Comparison of ENCODE assay signal across 9 cellular contexts in the genomic region with DNA sequence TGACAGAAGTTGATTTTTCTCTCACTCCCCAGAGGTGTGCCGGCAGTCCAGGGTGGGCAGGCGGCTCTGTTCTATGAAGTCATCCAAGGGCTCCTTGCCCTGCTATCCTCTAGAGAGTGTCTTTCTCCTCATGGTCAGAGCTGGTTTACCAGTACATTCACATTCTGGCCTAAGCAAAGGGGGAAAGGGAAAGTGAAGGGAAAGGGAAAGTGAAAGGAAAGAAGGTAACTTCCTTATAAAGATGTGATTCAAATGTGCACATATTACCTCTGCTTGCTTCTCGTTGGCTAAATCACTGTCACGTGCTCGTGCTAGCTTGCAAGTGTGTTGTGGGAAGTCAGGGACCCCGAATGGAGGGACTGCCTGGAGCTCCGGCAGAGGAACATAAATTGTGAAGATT. TPM values are rescaled to one million over a fixed set of nuclear protein-coding genes. Genes with fewer than 3 reads are reported as not detected.
DNase-seq lines count a peak whose midpoint lies in the region; ATAC-seq and TF ChIP-seq lines count a peak whose summit lies in the region.
"Had no signal": no experiment of that assay in that cellular context is flagged by ENCODE, and none has a peak within 500 bp of the region (broad histone marks: within the 10 kb centered on the region; RNA-seq: fewer than 3 reads in every experiment).

No MANE protein-coding gene starts in this region.

- TF ChIP-seq CTCF in prostate gland (IDR thresholded peaks at IDR 0.05) = no peak

- H3K4me1 Mint-ChIP-seq in activated CD4-positive, alpha-beta T cell treated with anti-CD3 and anti-CD28 coated beads, Interleukin-2, amount 10 ng/mL, durations not matched to agents 24 days and 14 days = peaks cover 37% of the 10 kb centered on the region

- WGBS in prostate gland = 63% methylated on average over 7 of the region's 7 CpGs

- H3K4me1 ChIP-seq in prostate gland (replicated peaks) = no peaks in the 10 kb centered on the region

- peaks cover 10% of the 10 kb centered on the region for H3K36me3 Mint-ChIP-seq in activated CD4-positive, alpha-beta T cell treated with anti-CD3 and anti-CD28 coated beads, Interleukin-2, amount 10 ng/mL, durations not matched to agents 24 days and 14 days (ENCODE audit: low read depth)

- H3K27ac ChIP-seq in prostate gland = no peak overlapping the region

- DNase-seq in Caki2 (ENCODE audit: low read depth) (peak; percentile 82), kidney tubule cell (ENCODE audit: low spot score) (peak; percentile 77), DMS79 (lab: John Stamatoyannopoulos, UW) (no peak), COLO829 (ENCODE audit: low spot score) (no peak), prostate gland (ENCODE audit: low spot score) (no peak)
- DNase-seq in activated CD4-positive, alpha-beta T cell treated with anti-CD3 and anti-CD28 coated beads, Interleukin-2, amount 10 ng/mL, durations not matched to agents 24 days and 14 days = peak; percentile 83

- H3K27me3 Mint-ChIP-seq in activated CD4-positive, alpha-beta T cell treated with anti-CD3 and anti-CD28 coated beads, Interleukin-2, amount 10 ng/mL, durations not matched to agents 24 days and 14 days = peaks cover 3% of the 10 kb centered on the region

- H3K9me3 Mint-ChIP-seq in activated CD4-positive, alpha-beta T cell treated with anti-CD3 and anti-CD28 coated beads, Interleukin-2, amount 10 ng/mL, durations not matched to agents 24 days and 14 days = peaks cover 13% of the 10 kb centered on the region
- H3K9me3 Mint-ChIP-seq: neural crest cell had no signal

- no peak for TF ChIP-seq POLR2A in prostate gland (IDR thresholded peaks at IDR 0.05)

- no peaks in the 10 kb centered on the region for H3K27me3 ChIP-seq in prostate gland (replicated peaks; ENCODE audit: insufficient read depth)

- no peaks in the 10 kb centered on the region for H3K9me3 ChIP-seq in prostate gland

- ATAC-seq in HG03439 (IDR thresholded peaks at IDR 0.05; ENCODE audit: unreplicated experiment) (peak; percentile 47), GM21381 (IDR thresholded peaks at IDR 0.05; ENCODE audit: unreplicated experiment) (no peak)

- H3K4me3 ChIP-seq in prostate gland = no peak overlapping the region

- H3K36me3 ChIP-seq in prostate gland = no peaks in the 10 kb centered on the region

- in situ Hi-C loops in Caki2 (cut with HindIII; ENCODE audit: low pct_unique_long_range_greater_than_20kb, low sequenced_read_pairs) = no loop called here

- H3K27ac Mint-ChIP-seq in activated CD4-positive, alpha-beta T cell treated with anti-CD3 and anti-CD28 coated beads, Interleukin-2, amount 10 ng/mL, durations not matched to agents 24 days and 14 days = peak overlapping the region; percentile 76

- H3K4me3 Mint-ChIP-seq in activated CD4-positive, alpha-beta T cell treated with anti-CD3 and anti-CD28 coated beads, Interleukin-2, amount 10 ng/mL, durations not matched to agents 24 days and 14 days = peak overlapping the region; percentile 57
- H3K4me3 Mint-ChIP-seq: neural crest cell had no signal

- intact Hi-C loops in activated CD4-positive, alpha-beta T cell treated with anti-CD3 and anti-CD28 coated beads, Interleukin-2, amount 10 ng/mL, durations not matched to agents 24 days and 14 days (cut with micrococcal nuclease) = no loop called here
- intact Hi-C loops in prostate gland (cut with DNase I) = no loop called here

RNA-seq across cellular contexts. Expression of gene HTATIP2, which starts 2.9 kb away (rescaled TPM):
- total RNA-seq in Caki2 (2014; rRNA removed; shearing (Covaris generic); ENCODE audit: low replicate concordance) = 271 and 297 TPM in 2 replicates
- total RNA-seq in activated CD4-positive, alpha-beta T cell treated with anti-CD3 and anti-CD28 coated beads, Interleukin-2, amount 10 ng/mL, durations not matched to agents 24 days and 14 days = 48.3 and 53.9 TPM in 2 replicates
- 10 to 100 TPM; 35.1 to 48.0 TPM for total RNA-seq in prostate gland

RNA-seq across cellular contexts. Expression of gene PRMT3, which starts 26.9 kb away (rescaled TPM):
- total RNA-seq in Caki2 (2014; rRNA removed; shearing (Covaris generic); ENCODE audit: low replicate concordance) = 14.7 and 15.5 TPM in 2 replicates
- 48.7 and 50.5 TPM in 2 replicates for total RNA-seq in activated CD4-positive, alpha-beta T cell treated with anti-CD3 and anti-CD28 coated beads, Interleukin-2, amount 10 ng/mL, durations not matched to agents 24 days and 14 days
- 10 to 100 TPM; 13.8 to 18.7 TPM for total RNA-seq in prostate gland

Comparison
In these comparisons a context has a peak if more than half of its experiments do, and no peak if none do; other contexts are left out.
1. DNase-seq: peak in Caki2 (single experiment), activated CD4-positive, alpha-beta T cell treated with anti-CD3 and anti-CD28 coated beads, Interleukin-2, amount 10 ng/mL, durations not matched to agents 24 days and 14 days (single experiment) and kidney tubule cell (single experiment); none in DMS79 (single experiment), COLO829 (single experiment) and prostate gland (single experiment).